Comparison of ENCODE assay signal across 32 cellular contexts in genomic region chr3:16844222-16844621, GRCh38. TPM values are rescaled to one million over a fixed set of nuclear protein-coding genes. Genes with fewer than 3 reads are reported as not detected.
DNase-seq lines count a peak whose midpoint lies in the region; ATAC-seq and TF ChIP-seq lines count a peak whose summit lies in the region.
"Had no signal": no experiment of that assay in that cellular context is flagged by ENCODE, and none has a peak within 500 bp of the region (broad histone marks: within the 10 kb centered on the region; RNA-seq: fewer than 3 reads in every experiment).

No MANE protein-coding gene starts in this region.

- peak overlapping the region; percentile 92 for H3K27ac ChIP-seq in effector memory CD4-positive, alpha-beta T cell (ENCODE audit: insufficient read depth, low read length, poor library complexity, severe bottlenecking)
- H3K27ac ChIP-seq in psoas muscle, result peak overlapping the region; percentile 5
- no peak overlapping the region for H3K27ac ChIP-seq in tibial artery
- H3K27ac ChIP-seq: A549, adrenal gland, dorsolateral prefrontal cortex had no signal

- H3K27me3 ChIP-seq in effector memory CD4-positive, alpha-beta T cell (replicated peaks; ENCODE audit: control insufficient read depth, insufficient read depth, low read length, poor library complexity, severe bottlenecking), result no peaks in the 10 kb centered on the region
- H3K27me3 ChIP-seq in psoas muscle (ENCODE audit: insufficient read depth in 3 of 3, low read length in 2 of 3) (no peaks in the 10 kb centered on the region), tibial artery (no peaks in the 10 kb centered on the region)
- H3K27me3 ChIP-seq: adrenal gland, dorsolateral prefrontal cortex, heart right ventricle, Peyer's patch, transverse colon had no signal

- no peaks in the 10 kb centered on the region for H3K36me3 Mint-ChIP-seq in activated naive CD4-positive, alpha-beta T cell treated with anti-CD3 and anti-CD28 coated beads, Interleukin-2, amount 50 U/mL, for 24 hours
- no peaks in the 10 kb centered on the region for H3K36me3 Mint-ChIP-seq in activated naive CD4-positive, alpha-beta T cell treated with anti-CD3 and anti-CD28 coated beads for 36 hours (ENCODE audit: low read depth)
- H3K36me3 Mint-ChIP-seq in IgD-negative memory B cell (no peaks in the 10 kb centered on the region), mesothelial cell of epicardium (no peaks in the 10 kb centered on the region)

- 69 to 91% (median 70%) methylated on average over 2 of the region's 2 CpGs for WGBS in psoas muscle, 3 donors

- H3K27me3 Mint-ChIP-seq in activated naive CD4-positive, alpha-beta T cell treated with anti-CD3 and anti-CD28 coated beads, Interleukin-2, amount 50 U/mL, for 24 hours, result no peaks in the 10 kb centered on the region
- no peaks in the 10 kb centered on the region for H3K27me3 Mint-ChIP-seq in activated naive CD4-positive, alpha-beta T cell treated with anti-CD3 and anti-CD28 coated beads for 36 hours (ENCODE audit: low read depth)
- H3K27me3 Mint-ChIP-seq in IgD-negative memory B cell (no peaks in the 10 kb centered on the region), mesothelial cell of epicardium (ENCODE audit: low read depth) (peaks cover 25% of the 10 kb centered on the region)

- H3K9me3 ChIP-seq in effector memory CD4-positive, alpha-beta T cell (ENCODE audit: control insufficient read depth, low read length), result no peaks in the 10 kb centered on the region
- no peaks in the 10 kb centered on the region for H3K9me3 ChIP-seq in psoas muscle
- H3K9me3 ChIP-seq in tibial artery, result no peaks in the 10 kb centered on the region
- H3K9me3 ChIP-seq: A549, adrenal gland, heart right ventricle, mucosa of descending colon, Peyer's patch, transverse colon had no signal

- H3K4me3 Mint-ChIP-seq in activated naive CD4-positive, alpha-beta T cell treated with anti-CD3 and anti-CD28 coated beads, Interleukin-2, amount 50 U/mL, for 24 hours, result no peak overlapping the region
- H3K4me3 Mint-ChIP-seq in activated naive CD4-positive, alpha-beta T cell treated with anti-CD3 and anti-CD28 coated beads for 36 hours, result no peak overlapping the region
- H3K4me3 Mint-ChIP-seq in IgD-negative memory B cell (peak overlapping the region in 2 of 4 donors; percentile 13 to 33), mesothelial cell of epicardium (no peak overlapping the region)

- H3K27ac Mint-ChIP-seq in activated naive CD4-positive, alpha-beta T cell treated with anti-CD3 and anti-CD28 coated beads, Interleukin-2, amount 50 U/mL, for 24 hours, result peak overlapping the region; percentile 72
- H3K27ac Mint-ChIP-seq in activated naive CD4-positive, alpha-beta T cell treated with anti-CD3 and anti-CD28 coated beads for 36 hours, result no peak overlapping the region
- peak overlapping the region; percentile 92 to 99 (median 94) for H3K27ac Mint-ChIP-seq in IgD-negative memory B cell
- H3K27ac Mint-ChIP-seq in mesothelial cell of epicardium, result no peak overlapping the region

- intact Hi-C loops in activated naive CD4-positive, alpha-beta T cell treated with anti-CD3 and anti-CD28 coated beads for 36 hours (cut with micrococcal nuclease), result loop anchor here (5.0 kb wide), 2 partner anchors 332 to 537 kb away; partner anchors contain the start of gene RFTN1
- intact Hi-C loops in psoas muscle (cut with DNase I), result loop anchor here in 1 of 2 donors (2.0 to 10.0 kb wide), 2 partner anchors 35 to 239 kb away; partner anchors contain the start of gene DAZL
- intact Hi-C loops in tibial artery (cut with DNase I; ENCODE audit: low total_unique reads), result no loop called here

- CTCF ChIA-PET in activated naive CD4-positive, alpha-beta T cell treated with anti-CD3 and anti-CD28 coated beads for 36 hours (lab: Charles Lee), result interaction anchor here (1.4 to 1.6 kb wide), 2 partner anchors 11 to 15 kb away, joined by 4 to 5 read pairs; no protein-coding TSS in a partner anchor

- H3K4me3 ChIP-seq in effector memory CD4-positive, alpha-beta T cell (ENCODE audit: insufficient read depth, low read depth, low read length, poor library complexity, severe bottlenecking), result no peak overlapping the region
- H3K4me3 ChIP-seq in psoas muscle, result no peak overlapping the region
- H3K4me3 ChIP-seq in tibial artery, result no peak overlapping the region
- H3K4me3 ChIP-seq: A549, adrenal gland, dorsolateral prefrontal cortex, GM12878, heart right ventricle, lung, mucosa of descending colon, Peyer's patch, transverse colon had no signal

- peaks cover 83% of the 10 kb centered on the region for H3K4me1 Mint-ChIP-seq in activated naive CD4-positive, alpha-beta T cell treated with anti-CD3 and anti-CD28 coated beads, Interleukin-2, amount 50 U/mL, for 24 hours
- peaks cover 65% of the 10 kb centered on the region for H3K4me1 Mint-ChIP-seq in activated naive CD4-positive, alpha-beta T cell treated with anti-CD3 and anti-CD28 coated beads for 36 hours (ENCODE audit: low read depth)
- peaks cover 37 to 51% (median 43%) of the 10 kb centered on the region in 3 donors for H3K4me1 Mint-ChIP-seq in IgD-negative memory B cell
- H3K4me1 Mint-ChIP-seq in mesothelial cell of epicardium, result no peaks in the 10 kb centered on the region

- H3K9me3 Mint-ChIP-seq in activated naive CD4-positive, alpha-beta T cell treated with anti-CD3 and anti-CD28 coated beads, Interleukin-2, amount 50 U/mL, for 24 hours, result no peaks in the 10 kb centered on the region
- H3K9me3 Mint-ChIP-seq in activated naive CD4-positive, alpha-beta T cell treated with anti-CD3 and anti-CD28 coated beads for 36 hours, result no peaks in the 10 kb centered on the region
- H3K9me3 Mint-ChIP-seq in IgD-negative memory B cell (no peaks in the 10 kb centered on the region), mesothelial cell of epicardium (no peaks in the 10 kb centered on the region)
- H3K9me3 Mint-ChIP-seq: T-helper 2 cell treated with Interferon-gamma antibody and Interleukin-4, amounts not matched to agents 5 μg/mL and 100 μg/mL, for 36 hours had no signal

- H3K4me1 ChIP-seq in effector memory CD4-positive, alpha-beta T cell (ENCODE audit: control insufficient read depth, insufficient read depth, low read length, poor library complexity, severe bottlenecking), result peaks cover 54% of the 10 kb centered on the region
- H3K4me1 ChIP-seq in psoas muscle (peaks cover 64% of the 10 kb centered on the region), tibial artery (no peaks in the 10 kb centered on the region)
- H3K4me1 ChIP-seq: A549 had no signal

- H3K36me3 ChIP-seq in effector memory CD4-positive, alpha-beta T cell (ENCODE audit: control insufficient read depth, insufficient read depth, low read length), result no peaks in the 10 kb centered on the region
- H3K36me3 ChIP-seq in psoas muscle (ENCODE audit: insufficient read depth in 1 of 2, low read depth in 1 of 2) (peaks cover 0 to 2% of the 10 kb centered on the region in 2 donors), tibial artery (no peaks in the 10 kb centered on the region)
- H3K36me3 ChIP-seq: adrenal gland, heart right ventricle, Peyer's patch, transverse colon had no signal

- TF ChIP-seq CTCF in psoas muscle (IDR thresholded peaks at IDR 0.05) (no peak), tibial artery (IDR thresholded peaks at IDR 0.05) (no peak), mesothelial cell of epicardium (IDR thresholded peaks at IDR 0.05; ENCODE audit: unreplicated experiment) (no peak)

- no peak for ATAC-seq in psoas muscle
- ATAC-seq: A549, GM12878, heart right ventricle, mucosa of descending colon, right cardiac atrium had no signal

- DNase-seq in activated naive CD4-positive, alpha-beta T cell treated with anti-CD3 and anti-CD28 coated beads for 36 hours, result no peak
- DNase-seq in effector memory CD4-positive, alpha-beta T cell, result no peak
- DNase-seq in psoas muscle, result no peak
- no peak for DNase-seq in tibial artery
- no peak for DNase-seq in stimulated activated CD4-positive, alpha-beta T cell treated with anti-CD3 and anti-CD28 coated beads, Interleukin-4, amount 100 ng/mL, for 24 hours
- no peak for DNase-seq in mesothelial cell of epicardium (ENCODE audit: low spot score in 2 of 2, unreplicated experiment in 2 of 2)
- DNase-seq: activated CD4-positive, alpha-beta T cell treated with anti-CD3 and anti-CD28 coated beads for 1 hour; activated effector memory CD4-positive, alpha-beta T cell treated with anti-CD3 and anti-CD28 coated beads, Interleukin-2, amount 50 U/mL, for 16 hours; activated T-cell treated with anti-CD3 and anti-CD28 coated beads, Interleukin-2, amount 50 U/mL, for 1 hour; adrenal gland; DMS153; dorsolateral prefrontal cortex; foreskin melanocyte; H7; heart right ventricle; Karpas-422; mucosa of descending colon; NCI-H1417 treated with DMSO at 0.1 percent for 48 hours; NCI-H226; NCI-H748 treated with DMSO at 0.1 percent for 48 hours; Peyer's patch; right cardiac atrium; SHP77 treated with DMSO at 0.1 percent for 48 hours; stimulated activated CD4-positive, alpha-beta T cell treated with anti-CD3 and anti-CD28 coated beads, Interleukin-2, amount 100 ng/mL, for 24 hours; stimulated activated CD8-positive, alpha-beta memory T cell treated with anti-CD3 and anti-CD28 coated beads, Interleukin-4, amount 100 ng/mL, for 48 hours; transverse colon had no signal

RNA-seq across cellular contexts. Expression of gene PLCL2, which starts 40.5 kb away (rescaled TPM):
- 10 to 100 TPM; 19.9 to 20.5 TPM for total RNA-seq in activated naive CD4-positive, alpha-beta T cell treated with anti-CD3 and anti-CD28 coated beads for 36 hours
- 43.4 TPM for polyA plus RNA-seq in IgD-negative memory B cell
- 10 to 100 TPM; 16.4 to 32.7 (median 23.5) TPM for total RNA-seq in psoas muscle
- polyA plus RNA-seq in psoas muscle, result 10 to 100 TPM in 2 of 3 donors, 1 to 10 TPM in 1; 4.2 to 23.2 (median 14.0) TPM
- total RNA-seq in mesothelial cell of epicardium, result 3.6 to 3.7 TPM (median 3.6 TPM) in 3 replicates

Comparison
In these comparisons a context has a peak if more than half of its experiments do, and no peak if none do; other contexts are left out.
1. H3K27ac Mint-ChIP-seq: peak in activated naive CD4-positive, alpha-beta T cell treated with anti-CD3 and anti-CD28 coated beads, Interleukin-2, amount 50 U/mL, for 24 hours (single experiment) and IgD-negative memory B cell (3 of 3); none in activated naive CD4-positive, alpha-beta T cell treated with anti-CD3 and anti-CD28 coated beads for 36 hours (single experiment) and mesothelial cell of epicardium (single experiment).
2. H3K27ac ChIP-seq: peak in effector memory CD4-positive, alpha-beta T cell (single experiment) and psoas muscle (single experiment); none in tibial artery (0 of 2).